ENCODE assay signal across 27 cellular contexts in the genomic region with DNA sequence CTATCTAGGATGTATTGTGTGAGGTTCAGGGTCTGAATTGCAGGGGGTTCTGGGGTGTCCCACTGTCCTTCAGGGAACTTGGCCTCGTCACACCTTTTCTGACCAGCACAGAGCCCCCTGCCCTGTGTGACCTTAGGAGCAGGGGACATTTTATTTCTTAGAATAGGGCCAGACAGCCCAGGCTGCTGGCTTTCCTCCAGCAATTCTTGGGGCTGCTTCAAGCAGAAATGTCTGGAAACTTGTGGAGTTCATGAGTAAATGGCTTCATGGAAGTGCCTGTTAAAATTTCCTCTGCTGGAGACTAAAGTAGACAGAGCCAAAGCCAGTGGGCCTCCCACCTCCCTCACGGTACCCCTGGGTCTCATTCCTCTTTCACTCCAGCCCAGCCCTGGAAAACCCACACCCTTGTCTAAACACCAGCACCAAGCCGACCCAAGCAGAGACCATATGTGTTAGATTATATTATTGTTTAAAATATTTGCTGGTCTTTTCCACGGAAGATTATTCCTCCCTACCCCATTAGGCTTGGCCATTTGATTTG.
"Had no signal": no experiment of that assay in that cellular context is flagged by ENCODE, and none has a peak within 500 bp of the region (broad histone marks: within the 10 kb centered on the region; RNA-seq: fewer than 3 reads in every experiment).

No MANE protein-coding gene starts in this region.

- H3K27ac ChIP-seq: coronary artery, foreskin keratinocyte, ovary, thoracic aorta, WERI-Rb-1 had no signal

- DNase-seq: activated CD4-positive, alpha-beta memory T cell treated with anti-CD3 and anti-CD28 coated beads, Interleukin-2, amount 10 ng/mL, durations not matched to agents 7 days and 5 days; activated CD4-positive, alpha-beta T cell treated with anti-CD3 and anti-CD28 coated beads, Interleukin-2, amount 10 ng/mL, durations not matched to agents 24 days and 14 days; activated CD8-positive, alpha-beta memory T cell treated with anti-CD3 and anti-CD28 coated beads, Interleukin-2, amount 50 U/mL, for 48 hours; activated gamma-delta T cell; activated naive CD4-positive, alpha-beta T cell treated with anti-CD3 and anti-CD28 coated beads, Interleukin-2, amount 10 ng/mL, durations not matched to agents 7 days and 5 days; activated naive CD8-positive, alpha-beta T cell treated with anti-CD3 and anti-CD28 coated beads, Interleukin-2, amount 10 ng/mL, durations not matched to agents 7 days and 5 days; activated T-cell treated with anti-CD3 and anti-CD28 coated beads, Interleukin-2, amount 50 U/mL, for 24 hours; amygdala; cerebellar nuclear complex; effector memory CD8-positive, alpha-beta T cell; erythroblast; foreskin keratinocyte; heart right ventricle; mammary epithelial cell; naive B cell; ovary; sigmoid colon; stimulated activated CD4-positive, alpha-beta T cell treated with anti-CD3 and anti-CD28 coated beads, Interleukin-1b, Interleukin-23, amount 100 ng/mL, for 48 hours; stimulated activated naive B cell treated with anti-CD40 and anti-IgM and Interleukin-4, amounts not matched to agents 10 μg/mL and 1 μg/mL and 100 μg/mL, for 72 hours; T-helper 17 cell; T1000; WERI-Rb-1 had no signal

- H3K9me3 ChIP-seq: heart right ventricle, ovary, sigmoid colon, thoracic aorta had no signal

- H3K27me3 ChIP-seq: heart right ventricle, ovary, sigmoid colon had no signal

- H3K36me3 ChIP-seq: heart right ventricle, ovary, sigmoid colon, thoracic aorta, WERI-Rb-1 had no signal

- H3K4me3 ChIP-seq: coronary artery, heart right ventricle, ovary, sigmoid colon, smooth muscle cell, thoracic aorta had no signal

- H3K4me1 ChIP-seq: foreskin keratinocyte had no signal

- ATAC-seq: activated CD4-positive, CD25-positive, alpha-beta regulatory T cell treated with anti-CD3 and anti-CD28 coated beads, Interleukin-2, amount 50 U/mL, for 24 hours; effector memory CD8-positive, alpha-beta T cell; foreskin keratinocyte; SK-N-SH treated with all-trans-retinoic acid at 6 μM for 48 hours; stimulated activated naive B cell treated with anti-CD40 and anti-IgM and Interleukin-4, amounts not matched to agents 10 μg/mL and 1 μg/mL and 100 μg/mL, for 72 hours; T-helper 17 cell had no signal
